In genomic region chr1:163535807-163536206, GRCh38 we compare ENCODE assay signal across 8 cellular contexts.
DNase-seq lines count a peak whose midpoint lies in the region; ATAC-seq and TF ChIP-seq lines count a peak whose summit lies in the region.

No MANE protein-coding gene starts in this region.

- H3K27me3 ChIP-seq in cardiac muscle cell (no peaks in the 10 kb centered on the region), transverse colon (no peaks in the 10 kb centered on the region)

- H3K9me3 ChIP-seq in cardiac muscle cell (ENCODE audit: low read depth), result no peaks in the 10 kb centered on the region
- H3K9me3 ChIP-seq in transverse colon, result no peaks in the 10 kb centered on the region

- no peak overlapping the region for H3K27ac ChIP-seq in cardiac muscle cell
- no peak overlapping the region for H3K27ac ChIP-seq in transverse colon

- H3K4me1 ChIP-seq in cardiac muscle cell (ENCODE audit: low read depth) (no peaks in the 10 kb centered on the region), transverse colon (no peaks in the 10 kb centered on the region)

- intact Hi-C loops in Right ventricle myocardium inferior (cut with DNase I) (no loop called here), transverse colon (cut with DNase I; ENCODE audit: low total_unique reads) (no loop called here)

- TF ChIP-seq POLR2A in transverse colon (IDR thresholded peaks at IDR 0.05), result no peak

- in situ Hi-C loops in transverse colon (cut with MboI; ENCODE audit: low pct_ligation_motif_present in 1 of 4, low pct_unique_long_range_greater_than_20kb in 1 of 4, low sequenced_read_pairs in 3 of 4), result loop anchor here (10.0 to 25.0 kb wide), 3 partner anchors 1251 to 1529 kb away; no protein-coding TSS in a partner anchor

- no peak for ATAC-seq in Right ventricle myocardium inferior
- peak; percentile 42 for ATAC-seq in esophagus mucosa
- ATAC-seq in GM21390 (IDR thresholded peaks at IDR 0.05; ENCODE audit: unreplicated experiment), result no peak

- TF ChIP-seq CTCF in cardiac muscle cell (IDR thresholded peaks at IDR 0.05; ENCODE audit: low read depth, low read length) (peak; percentile 35), transverse colon (IDR thresholded peaks at IDR 0.05) (peak in 4 of 5 experiments; percentile 15 to 36 (median 16))

- H3K36me3 ChIP-seq in cardiac muscle cell, result no peaks in the 10 kb centered on the region
- no peaks in the 10 kb centered on the region for H3K36me3 ChIP-seq in transverse colon

- TF ChIP-seq EP300 in transverse colon (IDR thresholded peaks at IDR 0.05; ENCODE audit: low read depth), result no peak

- 49 to 66% methylated on average over 3 of the region's 3 CpGs for WGBS in transverse colon (ENCODE audit: low coverage in 1 of 2), 2 donors

- H3K4me3 ChIP-seq in cardiac muscle cell (no peak overlapping the region), transverse colon (no peak overlapping the region)

- peak; percentile 31 to 52 for DNase-seq in cardiac muscle cell (ENCODE audit: low read depth in 1 of 2, low spot score in 1 of 2)
- no peak for DNase-seq in Right ventricle myocardium inferior (ENCODE audit: missing footprints)
- DNase-seq in NCI-H82 (lab: John Stamatoyannopoulos, UW), result peak; percentile 71
- no peak for DNase-seq in transverse colon
- DNase-seq in mesenteric fat pad (ENCODE audit: low spot score), result no peak
- DNase-seq in NCI-H187 (lab: John Stamatoyannopoulos, UW), result no peak

Comparison
In these comparisons a context has a peak if more than half of its experiments do, and no peak if none do; other contexts are left out.
1. DNase-seq: peak in cardiac muscle cell (2 of 2) and NCI-H82 (single experiment); none in Right ventricle myocardium inferior (single experiment), transverse colon (single experiment), mesenteric fat pad (single experiment) and NCI-H187 (0 of 2).